1 cellular context compared by ENCODE assay signal in genomic region chr16:27421961-27422740, GRCh38.
TF ChIP-seq lines count a peak whose summit lies in the region.

No MANE protein-coding gene starts in this region.

TF ChIP-seq in GM12878, 131 proteins besides CTCF, POLR2A, EP300 and RAD21 (continued from another document):
- TF ChIP-seq ZNF687 (IDR thresholded peaks at IDR 0.05), result no peak
- no peak for TF ChIP-seq BACH1 (IDR thresholded peaks at IDR 0.05; ENCODE audit: borderline replicate concordance)
- no peak for TF ChIP-seq EED (IDR thresholded peaks at IDR 0.05; ENCODE audit: low read depth)
- TF ChIP-seq ZBED1 (IDR thresholded peaks at IDR 0.05; ENCODE audit: borderline replicate concordance), result no peak
- no peak for TF ChIP-seq JUNB (IDR thresholded peaks at IDR 0.05)
- 0 out of 2 replicates have a peak, but pooled peaks have one; percentile 34 for TF ChIP-seq ATF7 (IDR thresholded peaks at IDR 0.05; ENCODE audit: low read depth)
- no peak for TF ChIP-seq GATAD2B (conservative IDR thresholded peaks at IDR 0.05; ENCODE audit: low read depth)
- no peak for TF ChIP-seq CBFB (IDR thresholded peaks at IDR 0.05; ENCODE audit: low read depth)
- no peak; the same call in 1 of the 2 replicates for TF ChIP-seq ZNF384 (IDR thresholded peaks at IDR 0.05; ENCODE audit: borderline replicate concordance, low read depth, low read length)
- no peak for TF ChIP-seq NFXL1 (IDR thresholded peaks at IDR 0.05; ENCODE audit: borderline replicate concordance)
- TF ChIP-seq KLF5 (IDR thresholded peaks at IDR 0.05; ENCODE audit: partially characterized antibody), result peak; percentile 81
- TF ChIP-seq TCF3 (IDR thresholded peaks at IDR 0.05; ENCODE audit: borderline replicate concordance, insufficient read depth, low read depth, low read length), result no peak
- TF ChIP-seq EGR1 (IDR thresholded peaks at IDR 0.05; ENCODE audit: borderline replicate concordance in 1 of 2, low read depth in 2 of 2, low read length in 2 of 2), result no peak
- no peak for TF ChIP-seq IKZF2 (IDR thresholded peaks at IDR 0.05)
- TF ChIP-seq ELK1 (IDR thresholded peaks at IDR 0.05; ENCODE audit: low read depth, low read length), result no peak
- TF ChIP-seq ZNF592 (IDR thresholded peaks at IDR 0.05), result no peak
- TF ChIP-seq SMARCA5 (IDR thresholded peaks at IDR 0.05), result no peak
- no peak for TF ChIP-seq ZNF217 (IDR thresholded peaks at IDR 0.05)
- no peak for TF ChIP-seq IRF4 (IDR thresholded peaks at IDR 0.05; ENCODE audit: low read depth, low read length)
- TF ChIP-seq STAT1 (conservative IDR thresholded peaks at IDR 0.05), result no peak
- TF ChIP-seq E2F4 (IDR thresholded peaks at IDR 0.05; ENCODE audit: low read depth, low read length), result no peak
- peak; percentile 20 for TF ChIP-seq MEF2B (IDR thresholded peaks at IDR 0.05; ENCODE audit: partially characterized antibody, poor library complexity, severe bottlenecking)
- peak; percentile 69; the same call in 1 of the 2 replicates for TF ChIP-seq MLLT1 (IDR thresholded peaks at IDR 0.05)
- TF ChIP-seq KDM1A (IDR thresholded peaks at IDR 0.05; ENCODE audit: borderline replicate concordance), result peak; percentile 32; the same call in 1 of the 2 replicates
- TF ChIP-seq RFX5 (IDR thresholded peaks at IDR 0.05; ENCODE audit: low read depth, low read length), result no peak
- TF ChIP-seq E4F1 (IDR thresholded peaks at IDR 0.05; ENCODE audit: borderline replicate concordance, partially characterized antibody), result no peak
- peak; percentile 85 for TF ChIP-seq NBN (IDR thresholded peaks at IDR 0.05)
- TF ChIP-seq NKRF (conservative IDR thresholded peaks at IDR 0.05), result no peak
- TF ChIP-seq CBX5 (IDR thresholded peaks at IDR 0.05; ENCODE audit: low read depth), result peak; percentile 99
- TF ChIP-seq SREBF2 (IDR thresholded peaks at IDR 0.05; ENCODE audit: low read length), result no peak
- TF ChIP-seq REST (IDR thresholded peaks at IDR 0.05; ENCODE audit: low read depth, low read length), result no peak
- no peak for TF ChIP-seq SP1 (IDR thresholded peaks at IDR 0.05; ENCODE audit: low read depth, low read length)
